8 cellular contexts compared by ENCODE assay signal in genomic region chr22:21981874-21982273, GRCh38. TPM values are rescaled to one million over a fixed set of nuclear protein-coding genes. Genes with fewer than 3 reads are reported as not detected.
DNase-seq lines count a peak whose midpoint lies in the region; ATAC-seq and TF ChIP-seq lines count a peak whose summit lies in the region.

No MANE protein-coding gene starts in this region.

- H3K27me3 ChIP-seq in right atrium auricular region = no peaks in the 10 kb centered on the region
- no peaks in the 10 kb centered on the region for H3K27me3 ChIP-seq in mononuclear cell (ENCODE audit: insufficient read depth, low read length)
- H3K27me3 ChIP-seq in vagina = no peaks in the 10 kb centered on the region

- ATAC-seq in left ventricle myocardium superior = no peak
- ATAC-seq in central memory CD8-positive, alpha-beta T cell (replicated peaks; ENCODE audit: extremely low read depth, poor library complexity, severe bottlenecking) = no peak
- ATAC-seq in HG02840 (IDR thresholded peaks at IDR 0.05; ENCODE audit: low FRiP score, unreplicated experiment) = no peak

- H3K36me3 Mint-ChIP-seq in central memory CD8-positive, alpha-beta T cell (ENCODE audit: insufficient read depth) = peaks cover 5% of the 10 kb centered on the region

- intact Hi-C loops in left ventricle myocardium superior (cut with micrococcal nuclease) = no loop called here
- intact Hi-C loops in vagina (cut with DNase I) = no loop called here

- H3K9me3 ChIP-seq in right atrium auricular region = no peaks in the 10 kb centered on the region
- H3K9me3 ChIP-seq in mononuclear cell (ENCODE audit: low read depth, low read length) = no peaks in the 10 kb centered on the region
- no peaks in the 10 kb centered on the region for H3K9me3 ChIP-seq in vagina

- H3K4me3 Mint-ChIP-seq in central memory CD8-positive, alpha-beta T cell = peak overlapping the region; percentile 85

- no peak for TF ChIP-seq CTCF in right atrium auricular region (IDR thresholded peaks at IDR 0.05)
- TF ChIP-seq CTCF in vagina (IDR thresholded peaks at IDR 0.05) = no peak

- H3K27me3 Mint-ChIP-seq in central memory CD8-positive, alpha-beta T cell = no peaks in the 10 kb centered on the region

- H3K4me3 ChIP-seq in right atrium auricular region (peak overlapping the region; percentile 85 to 100), mononuclear cell (ENCODE audit: low read length) (peak overlapping the region; percentile 96), vagina (peak overlapping the region; percentile 75 to 91)

- H3K4me1 ChIP-seq in right atrium auricular region (peaks cover 0 to 13% of the 10 kb centered on the region in 2 donors), mononuclear cell (ENCODE audit: insufficient read depth, low read length) (peaks cover 17% of the 10 kb centered on the region), vagina (peaks cover 15% of the 10 kb centered on the region)

- H3K9me3 Mint-ChIP-seq in central memory CD8-positive, alpha-beta T cell = no peaks in the 10 kb centered on the region

- peak overlapping the region; percentile 74 for H3K27ac Mint-ChIP-seq in central memory CD8-positive, alpha-beta T cell (ENCODE audit: low read depth)

- TF ChIP-seq POLR2A in vagina (IDR thresholded peaks at IDR 0.05) = no peak

- DNase-seq in right atrium auricular region (ENCODE audit: low spot score) = no peak
- no peak for DNase-seq in left ventricle myocardium superior
- DNase-seq in central memory CD8-positive, alpha-beta T cell (ENCODE audit: low spot score in 2 of 2) = no peak
- no peak for DNase-seq in vagina (ENCODE audit: extremely low spot score in 2 of 2)
- DNase-seq in NK-92 (lab: John Stamatoyannopoulos, UW; ENCODE audit: unreplicated experiment) = no peak
- DNase-seq in activated CD8-positive, alpha-beta memory T cell treated with anti-CD3 and anti-CD28 coated beads, Interleukin-2, amount 50 U/mL, for 48 hours = no peak

- H3K4me1 Mint-ChIP-seq in central memory CD8-positive, alpha-beta T cell = peaks cover 43% of the 10 kb centered on the region

- H3K36me3 ChIP-seq in right atrium auricular region (no peaks in the 10 kb centered on the region), vagina (no peaks in the 10 kb centered on the region)

- peak overlapping the region in 1 of 2 donors; percentile 77 for H3K27ac ChIP-seq in right atrium auricular region
- H3K27ac ChIP-seq in vagina = peak overlapping the region; percentile 55

RNA-seq across cellular contexts. Expression of gene TOP3B, which starts 0.7 kb away (rescaled TPM):
- total RNA-seq in right atrium auricular region (10 to 100 TPM; 11.5 to 12.3 TPM), left ventricle myocardium superior (13.1 TPM), mononuclear cell (34.8 TPM), vagina (42.7 TPM)

RNA-seq across cellular contexts. Expression of gene PPM1F, which starts 29.2 kb away (rescaled TPM):
- total RNA-seq in right atrium auricular region = 10 to 100 TPM; 17.0 to 29.6 TPM
- total RNA-seq in left ventricle myocardium superior = 18.5 TPM
- total RNA-seq in mononuclear cell = 23.5 TPM
- total RNA-seq in vagina = 35.6 TPM
